14 cellular contexts compared by ENCODE assay signal in the genomic region with DNA sequence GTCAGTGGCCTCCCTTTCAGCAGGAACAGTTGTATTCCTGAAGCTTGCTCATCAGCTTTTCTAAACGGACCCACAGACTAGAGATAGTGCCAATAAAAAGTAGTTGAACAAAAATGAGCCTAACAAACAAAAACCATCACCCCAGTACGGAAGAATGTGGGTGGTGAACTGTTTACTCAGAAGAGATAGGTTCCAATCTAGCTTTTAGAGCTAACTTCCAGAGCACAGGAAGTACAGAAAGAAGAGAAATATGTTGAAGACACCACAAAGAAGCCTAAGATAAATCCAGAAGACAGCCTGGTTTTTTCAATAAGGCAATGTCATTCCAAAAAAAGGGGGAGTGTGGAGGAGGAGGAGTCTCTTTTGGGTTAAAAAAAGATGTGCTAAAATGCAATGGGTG. TPM values are rescaled to one million over a fixed set of nuclear protein-coding genes. Genes with fewer than 3 reads are reported as not detected.
DNase-seq lines count a peak whose midpoint lies in the region; TF ChIP-seq lines count a peak whose summit lies in the region.
"Had no signal": no experiment of that assay in that cellular context is flagged by ENCODE, and none has a peak within 500 bp of the region (broad histone marks: within the 10 kb centered on the region; RNA-seq: fewer than 3 reads in every experiment).

No MANE protein-coding gene starts in this region.

- H3K79me1 ChIP-seq in mesenchymal stem cell (replicated peaks; ENCODE audit: low read length, poor library complexity, severe bottlenecking) = peaks cover 2% of the 10 kb centered on the region

- no peaks in the 10 kb centered on the region for H3K9me3 ChIP-seq in adipocyte (ENCODE audit: control insufficient read depth, low read length)
- no peaks in the 10 kb centered on the region for H3K9me3 ChIP-seq in mesenchymal stem cell (ENCODE audit: control insufficient read depth, low read length)
- H3K9me3 ChIP-seq in vagina = no peaks in the 10 kb centered on the region
- H3K9me3 ChIP-seq: breast epithelium, gastrocnemius medialis, pancreas had no signal

- no peak for TF ChIP-seq POLR2A in vagina (IDR thresholded peaks at IDR 0.05)

- H2BK15ac ChIP-seq in mesenchymal stem cell (ENCODE audit: low read depth, poor library complexity, severe bottlenecking) = no peak overlapping the region

- H3K9ac ChIP-seq in adipocyte (ENCODE audit: low read length) = peak overlapping the region; percentile 72
- peak overlapping the region; percentile 27 for H3K9ac ChIP-seq in mesenchymal stem cell (ENCODE audit: low read length)

- no peak overlapping the region for H3K4me2 ChIP-seq in mesenchymal stem cell (ENCODE audit: low read length, poor library complexity, severe bottlenecking)

- no CpG with 5 or more reads among the region's 2 CpGs for WGBS in mesenchymal stem cell

- no peak overlapping the region for H2BK5ac ChIP-seq in mesenchymal stem cell (ENCODE audit: low read depth, low read length, poor library complexity, severe bottlenecking)

- no peak overlapping the region for H2BK12ac ChIP-seq in mesenchymal stem cell (ENCODE audit: low read length in 2 of 2)

- H3K27ac ChIP-seq in mesenchymal stem cell (ENCODE audit: low read length, poor library complexity, severe bottlenecking) (peak overlapping the region; percentile 30), vagina (no peak overlapping the region)
- H3K27ac ChIP-seq: gastrocnemius medialis, pancreas had no signal

- intact Hi-C loops in vagina (cut with DNase I) = no loop called here

- no peak overlapping the region for H4K91ac ChIP-seq in mesenchymal stem cell (ENCODE audit: low read length)

- DNase-seq in AG08395 (ENCODE audit: low spot score) = peak; percentile 73
- peak; percentile 60 for DNase-seq in HS-27A (ENCODE audit: low read depth)
- DNase-seq in adipocyte (ENCODE audit: low read depth) = peak; percentile 71
- peak; percentile 92 for DNase-seq in mesenchymal stem cell
- DNase-seq in NCI-H187 (lab: John Stamatoyannopoulos, UW) = no peak
- DNase-seq in superior temporal gyrus (ENCODE audit: extremely low spot score) = no peak
- DNase-seq in vagina (ENCODE audit: extremely low spot score in 2 of 2) = no peak
- no peak for DNase-seq in NK-92 treated with Interleukin-12 subunit alpha and Interleukin-12 subunit beta, amount 100 ng/mL, for 24 hours (lab: John Stamatoyannopoulos, UW)
- DNase-seq: activated CD8-positive, alpha-beta memory T cell treated with anti-CD3 and anti-CD28 coated beads, Interleukin-2, amount 50 U/mL, for 4 hours; gastrocnemius medialis; pancreas; stimulated activated CD4-positive, alpha-beta T cell treated with anti-CD3 and anti-CD28 coated beads, Interleukin-4, amount 100 ng/mL, for 1 hour; T1000 had no signal

- no peak overlapping the region for H2AFZ ChIP-seq in mesenchymal stem cell (ENCODE audit: low read depth, low read length)

- no peak overlapping the region for H4K8ac ChIP-seq in mesenchymal stem cell (ENCODE audit: low read length)

- H3K36me3 ChIP-seq in adipocyte (ENCODE audit: control insufficient read depth, insufficient read depth, low read length, severe bottlenecking) (peaks cover 5% of the 10 kb centered on the region), mesenchymal stem cell (ENCODE audit: control insufficient read depth in 1 of 2, insufficient read depth in 2 of 2, low read depth in 1 of 2, low read length in 2 of 2) (peaks cover 0 to 5% of the 10 kb centered on the region in 2 experiments), vagina (no peaks in the 10 kb centered on the region)
- H3K36me3 ChIP-seq: breast epithelium, gastrocnemius medialis, pancreas had no signal

- no peak overlapping the region for H3K4ac ChIP-seq in mesenchymal stem cell (ENCODE audit: low read depth in 1 of 2, low read length in 2 of 2)

- H3K27me3 ChIP-seq in adipocyte (replicated peaks; ENCODE audit: control insufficient read depth, insufficient read depth, low read length) (no peaks in the 10 kb centered on the region), mesenchymal stem cell (ENCODE audit: control insufficient read depth in 1 of 2, insufficient read depth in 1 of 2, low read length in 2 of 2) (no peaks in the 10 kb centered on the region), vagina (no peaks in the 10 kb centered on the region)
- H3K27me3 ChIP-seq: breast epithelium, pancreas had no signal

- peak overlapping the region in 1 of 2 experiments; percentile 3 for H3K18ac ChIP-seq in mesenchymal stem cell (ENCODE audit: low read depth in 1 of 2, low read length in 2 of 2)

- no peak for TF ChIP-seq CTCF in vagina (IDR thresholded peaks at IDR 0.05)

- H2AK5ac ChIP-seq in mesenchymal stem cell (ENCODE audit: low read length, severe bottlenecking) = no peak overlapping the region

- no peak overlapping the region for H2BK120ac ChIP-seq in mesenchymal stem cell (ENCODE audit: low read depth, low read length)

- peak overlapping the region; percentile 24 for H3K4me3 ChIP-seq in adipocyte (ENCODE audit: low read length)
- no peak overlapping the region for H3K4me3 ChIP-seq in mesenchymal stem cell (ENCODE audit: insufficient read depth in 1 of 2, low read depth in 1 of 2, low read length in 2 of 2)
- no peak overlapping the region for H3K4me3 ChIP-seq in vagina
- H3K4me3 ChIP-seq: breast epithelium, gastrocnemius medialis, pancreas had no signal

- H3K23ac ChIP-seq in mesenchymal stem cell (ENCODE audit: low read length in 2 of 2) = no peak overlapping the region

- H3K4me1 ChIP-seq in adipocyte (ENCODE audit: control insufficient read depth, insufficient read depth, low read length) = peaks cover 23% of the 10 kb centered on the region
- H3K4me1 ChIP-seq in mesenchymal stem cell (ENCODE audit: control insufficient read depth, insufficient read depth, low read depth, low read length) = peaks cover 7% of the 10 kb centered on the region
- H3K4me1 ChIP-seq in vagina = peaks cover 16% of the 10 kb centered on the region
- H3K4me1 ChIP-seq: pancreas had no signal

- no peak overlapping the region for H3K14ac ChIP-seq in mesenchymal stem cell (ENCODE audit: low read length in 2 of 2)

RNA-seq across cellular contexts. Expression of a gene that starts 2.8 kb away (rescaled TPM):
- 135 TPM for polyA plus RNA-seq in mesenchymal stem cell (2013, experiment 1 of 2)
- polyA plus RNA-seq in mesenchymal stem cell (2013, experiment 2 of 2) = 129 TPM
- total RNA-seq in vagina = 85.4 TPM

Comparison
In these comparisons a context has a peak if more than half of its experiments do, and no peak if none do; other contexts are left out.
1. DNase-seq: peak in AG08395 (single experiment), HS-27A (single experiment), adipocyte (single experiment) and mesenchymal stem cell (single experiment); none in NCI-H187 (0 of 2), superior temporal gyrus (single experiment), vagina (0 of 2) and NK-92 treated with Interleukin-12 subunit alpha and Interleukin-12 subunit beta, amount 100 ng/mL, for 24 hours (single experiment).